In genomic region chr5:171505473-171506043, GRCh38 we compare ENCODE assay signal across 21 cellular contexts.
"Had no signal": no experiment of that assay in that cellular context is flagged by ENCODE, and none has a peak within 500 bp of the region (broad histone marks: within the 10 kb centered on the region; RNA-seq: fewer than 3 reads in every experiment).

No MANE protein-coding gene starts in this region.

- H3K4me3 ChIP-seq: colonic mucosa, esophagus squamous epithelium, mucosa of descending colon, psoas muscle, right lobe of liver, suprapubic skin, transverse colon, upper lobe of right lung, uterus had no signal

- H3K27ac ChIP-seq: colonic mucosa, esophagus squamous epithelium, psoas muscle, right lobe of liver, suprapubic skin, transverse colon, upper lobe of right lung, uterus had no signal

- ATAC-seq: effector memory CD8-positive, alpha-beta T cell; left colon; mucosa of descending colon; psoas muscle; stimulated activated naive CD8-positive, alpha-beta T cell treated with anti-CD3 and anti-CD28 coated beads, Interleukin-15, amount 100 ng/mL, for 72 hours; upper lobe of right lung had no signal

- H3K36me3 ChIP-seq: colonic mucosa, esophagus squamous epithelium, right lobe of liver, suprapubic skin, transverse colon, upper lobe of right lung, uterus had no signal

- H3K27me3 ChIP-seq: colonic mucosa, esophagus squamous epithelium, right lobe of liver, suprapubic skin, transverse colon, upper lobe of right lung, uterus had no signal

- H3K4me1 ChIP-seq: colonic mucosa, esophagus squamous epithelium, psoas muscle, right lobe of liver, suprapubic skin, transverse colon, upper lobe of right lung, uterus had no signal

- H3K9me3 ChIP-seq: colonic mucosa, esophagus squamous epithelium, mucosa of descending colon, psoas muscle, right lobe of liver, suprapubic skin, transverse colon, upper lobe of right lung, uterus had no signal

- DNase-seq: colonic mucosa; effector memory CD8-positive, alpha-beta T cell; erythroblast; esophagus squamous epithelium; foreskin melanocyte; glutamatergic neuron; left colon; mesenchymal stem cell; mucosa of descending colon; naive B cell; psoas muscle; right lobe of liver; small intestine; stimulated activated CD4-positive, alpha-beta T cell treated with anti-CD3 and anti-CD28 coated beads, Interleukin-15, amount 100 ng/mL, for 24 hours; stimulated activated CD4-positive, alpha-beta T cell treated with anti-CD3 and anti-CD28 coated beads, Interleukin-2, amount 100 ng/mL, for 48 hours; stimulated activated naive CD4-positive, alpha-beta T cell; stimulated activated naive CD8-positive, alpha-beta T cell treated with anti-CD3 and anti-CD28 coated beads, Interleukin-15, amount 100 ng/mL, for 72 hours; transverse colon; upper lobe of right lung; uterus had no signal
